1 cellular context compared by ENCODE assay signal in genomic region chr19:17334414-17335409, GRCh38.
A peak's percentile ranks its signal among the peaks of the same experiment; 100 is the strongest.
TF ChIP-seq lines count a peak whose summit lies in the region.

A gene with protein sequence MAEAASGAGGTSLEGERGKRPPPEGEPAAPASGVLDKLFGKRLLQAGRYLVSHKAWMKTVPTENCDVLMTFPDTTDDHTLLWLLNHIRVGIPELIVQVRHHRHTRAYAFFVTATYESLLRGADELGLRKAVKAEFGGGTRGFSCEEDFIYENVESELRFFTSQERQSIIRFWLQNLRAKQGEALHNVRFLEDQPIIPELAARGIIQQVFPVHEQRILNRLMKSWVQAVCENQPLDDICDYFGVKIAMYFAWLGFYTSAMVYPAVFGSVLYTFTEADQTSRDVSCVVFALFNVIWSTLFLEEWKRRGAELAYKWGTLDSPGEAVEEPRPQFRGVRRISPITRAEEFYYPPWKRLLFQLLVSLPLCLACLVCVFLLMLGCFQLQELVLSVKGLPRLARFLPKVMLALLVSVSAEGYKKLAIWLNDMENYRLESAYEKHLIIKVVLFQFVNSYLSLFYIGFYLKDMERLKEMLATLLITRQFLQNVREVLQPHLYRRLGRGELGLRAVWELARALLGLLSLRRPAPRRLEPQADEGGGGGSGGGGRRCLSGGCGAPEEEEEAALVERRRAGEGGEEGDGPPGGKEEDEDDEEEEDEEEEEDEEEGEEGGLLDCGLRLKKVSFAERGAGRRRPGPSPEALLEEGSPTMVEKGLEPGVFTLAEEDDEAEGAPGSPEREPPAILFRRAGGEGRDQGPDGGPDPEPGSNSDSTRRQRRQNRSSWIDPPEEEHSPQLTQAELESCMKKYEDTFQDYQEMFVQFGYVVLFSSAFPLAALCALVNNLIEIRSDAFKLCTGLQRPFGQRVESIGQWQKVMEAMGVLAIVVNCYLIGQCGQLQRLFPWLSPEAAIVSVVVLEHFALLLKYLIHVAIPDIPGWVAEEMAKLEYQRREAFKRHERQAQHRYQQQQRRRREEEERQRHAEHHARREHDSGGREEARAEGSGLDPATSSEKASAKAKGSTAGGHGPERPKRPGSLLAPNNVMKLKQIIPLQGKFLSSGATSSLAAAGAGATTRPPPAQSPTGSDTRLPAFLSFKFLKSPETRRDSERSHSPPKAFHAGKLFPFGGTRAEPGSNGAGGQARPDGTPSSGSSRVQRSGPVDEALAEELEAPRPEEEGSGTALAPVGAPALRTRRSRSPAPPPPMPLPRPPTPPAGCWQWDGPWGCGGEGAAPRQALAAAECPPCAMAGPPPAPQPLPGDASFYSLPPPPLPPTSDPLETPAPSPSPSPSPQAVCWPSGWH (minus strand): TSS chr19:17334855. CDS start chr19:17334670, 185 bp downstream.

TF ChIP-seq in GM12878, 131 proteins besides CTCF, POLR2A, EP300 and RAD21 (continued from another document and continues in another):
- TF ChIP-seq, protein P1, sequence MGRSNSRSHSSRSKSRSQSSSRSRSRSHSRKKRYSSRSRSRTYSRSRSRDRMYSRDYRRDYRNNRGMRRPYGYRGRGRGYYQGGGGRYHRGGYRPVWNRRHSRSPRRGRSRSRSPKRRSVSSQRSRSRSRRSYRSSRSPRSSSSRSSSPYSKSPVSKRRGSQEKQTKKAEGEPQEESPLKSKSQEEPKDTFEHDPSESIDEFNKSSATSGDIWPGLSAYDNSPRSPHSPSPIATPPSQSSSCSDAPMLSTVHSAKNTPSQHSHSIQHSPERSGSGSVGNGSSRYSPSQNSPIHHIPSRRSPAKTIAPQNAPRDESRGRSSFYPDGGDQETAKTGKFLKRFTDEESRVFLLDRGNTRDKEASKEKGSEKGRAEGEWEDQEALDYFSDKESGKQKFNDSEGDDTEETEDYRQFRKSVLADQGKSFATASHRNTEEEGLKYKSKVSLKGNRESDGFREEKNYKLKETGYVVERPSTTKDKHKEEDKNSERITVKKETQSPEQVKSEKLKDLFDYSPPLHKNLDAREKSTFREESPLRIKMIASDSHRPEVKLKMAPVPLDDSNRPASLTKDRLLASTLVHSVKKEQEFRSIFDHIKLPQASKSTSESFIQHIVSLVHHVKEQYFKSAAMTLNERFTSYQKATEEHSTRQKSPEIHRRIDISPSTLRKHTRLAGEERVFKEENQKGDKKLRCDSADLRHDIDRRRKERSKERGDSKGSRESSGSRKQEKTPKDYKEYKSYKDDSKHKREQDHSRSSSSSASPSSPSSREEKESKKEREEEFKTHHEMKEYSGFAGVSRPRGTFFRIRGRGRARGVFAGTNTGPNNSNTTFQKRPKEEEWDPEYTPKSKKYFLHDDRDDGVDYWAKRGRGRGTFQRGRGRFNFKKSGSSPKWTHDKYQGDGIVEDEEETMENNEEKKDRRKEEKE (IDR thresholded peaks at IDR 0.05): no peak
- TF ChIP-seq EED (IDR thresholded peaks at IDR 0.05; ENCODE audit: low read depth) (peak; percentile 58; the same call in 1 of the 2 replicates), STAT1 (conservative IDR thresholded peaks at IDR 0.05) (no peak), BMI1 (IDR thresholded peaks at IDR 0.05; ENCODE audit: borderline replicate concordance) (no peak), SKIL (IDR thresholded peaks at IDR 0.05; ENCODE audit: low read depth, poor library complexity, severe bottlenecking) (no peak), TBL1XR1 (IDR thresholded peaks at IDR 0.05; ENCODE audit: low read depth, low read length) (no peak), ETV6 (conservative IDR thresholded peaks at IDR 0.05 in 1 of 2, IDR thresholded peaks at IDR 0.05 in 1 of 2; ENCODE audit: borderline replicate concordance in 1 of 2, low read depth in 1 of 2) (no peak), IRF4 (IDR thresholded peaks at IDR 0.05; ENCODE audit: low read depth, low read length) (0 out of 2 replicates have a peak, but pooled peaks have one; percentile 40), ZNF207 (IDR thresholded peaks at IDR 0.05; ENCODE audit: borderline replicate concordance) (no peak), PML (IDR thresholded peaks at IDR 0.05; ENCODE audit: low read length) (no peak), BCL3 (IDR thresholded peaks at IDR 0.05; ENCODE audit: borderline replicate concordance, insufficient read depth, low read depth, low read length, poor library complexity, severe bottlenecking) (no peak), ZNF687 (IDR thresholded peaks at IDR 0.05) (peak; percentile 68), KLF5 (IDR thresholded peaks at IDR 0.05; ENCODE audit: partially characterized antibody) (peak; percentile 75), LARP7 (IDR thresholded peaks at IDR 0.05) (peak; percentile 95), CEBPZ (IDR thresholded peaks at IDR 0.05; ENCODE audit: low read depth, low read length) (no peak), CEBPB (IDR thresholded peaks at IDR 0.05; ENCODE audit: borderline replicate concordance in 1 of 2, low read depth in 2 of 2, low read length in 2 of 2) (no peak)
- TF ChIP-seq, protein P2, sequence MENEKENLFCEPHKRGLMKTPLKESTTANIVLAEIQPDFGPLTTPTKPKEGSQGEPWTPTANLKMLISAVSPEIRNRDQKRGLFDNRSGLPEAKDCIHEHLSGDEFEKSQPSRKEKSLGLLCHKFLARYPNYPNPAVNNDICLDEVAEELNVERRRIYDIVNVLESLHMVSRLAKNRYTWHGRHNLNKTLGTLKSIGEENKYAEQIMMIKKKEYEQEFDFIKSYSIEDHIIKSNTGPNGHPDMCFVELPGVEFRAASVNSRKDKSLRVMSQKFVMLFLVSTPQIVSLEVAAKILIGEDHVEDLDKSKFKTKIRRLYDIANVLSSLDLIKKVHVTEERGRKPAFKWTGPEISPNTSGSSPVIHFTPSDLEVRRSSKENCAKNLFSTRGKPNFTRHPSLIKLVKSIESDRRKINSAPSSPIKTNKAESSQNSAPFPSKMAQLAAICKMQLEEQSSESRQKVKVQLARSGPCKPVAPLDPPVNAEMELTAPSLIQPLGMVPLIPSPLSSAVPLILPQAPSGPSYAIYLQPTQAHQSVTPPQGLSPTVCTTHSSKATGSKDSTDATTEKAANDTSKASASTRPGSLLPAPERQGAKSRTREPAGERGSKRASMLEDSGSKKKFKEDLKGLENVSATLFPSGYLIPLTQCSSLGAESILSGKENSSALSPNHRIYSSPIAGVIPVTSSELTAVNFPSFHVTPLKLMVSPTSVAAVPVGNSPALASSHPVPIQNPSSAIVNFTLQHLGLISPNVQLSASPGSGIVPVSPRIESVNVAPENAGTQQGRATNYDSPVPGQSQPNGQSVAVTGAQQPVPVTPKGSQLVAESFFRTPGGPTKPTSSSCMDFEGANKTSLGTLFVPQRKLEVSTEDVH (IDR thresholded peaks at IDR 0.05; ENCODE audit: low read depth, partially characterized antibody): no peak
- TF ChIP-seq, protein P3, sequence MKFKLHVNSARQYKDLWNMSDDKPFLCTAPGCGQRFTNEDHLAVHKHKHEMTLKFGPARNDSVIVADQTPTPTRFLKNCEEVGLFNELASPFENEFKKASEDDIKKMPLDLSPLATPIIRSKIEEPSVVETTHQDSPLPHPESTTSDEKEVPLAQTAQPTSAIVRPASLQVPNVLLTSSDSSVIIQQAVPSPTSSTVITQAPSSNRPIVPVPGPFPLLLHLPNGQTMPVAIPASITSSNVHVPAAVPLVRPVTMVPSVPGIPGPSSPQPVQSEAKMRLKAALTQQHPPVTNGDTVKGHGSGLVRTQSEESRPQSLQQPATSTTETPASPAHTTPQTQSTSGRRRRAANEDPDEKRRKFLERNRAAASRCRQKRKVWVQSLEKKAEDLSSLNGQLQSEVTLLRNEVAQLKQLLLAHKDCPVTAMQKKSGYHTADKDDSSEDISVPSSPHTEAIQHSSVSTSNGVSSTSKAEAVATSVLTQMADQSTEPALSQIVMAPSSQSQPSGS (IDR thresholded peaks at IDR 0.05; ENCODE audit: low read length): no peak
- TF ChIP-seq, protein P4, sequence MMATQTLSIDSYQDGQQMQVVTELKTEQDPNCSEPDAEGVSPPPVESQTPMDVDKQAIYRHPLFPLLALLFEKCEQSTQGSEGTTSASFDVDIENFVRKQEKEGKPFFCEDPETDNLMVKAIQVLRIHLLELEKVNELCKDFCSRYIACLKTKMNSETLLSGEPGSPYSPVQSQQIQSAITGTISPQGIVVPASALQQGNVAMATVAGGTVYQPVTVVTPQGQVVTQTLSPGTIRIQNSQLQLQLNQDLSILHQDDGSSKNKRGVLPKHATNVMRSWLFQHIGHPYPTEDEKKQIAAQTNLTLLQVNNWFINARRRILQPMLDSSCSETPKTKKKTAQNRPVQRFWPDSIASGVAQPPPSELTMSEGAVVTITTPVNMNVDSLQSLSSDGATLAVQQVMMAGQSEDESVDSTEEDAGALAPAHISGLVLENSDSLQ (IDR thresholded peaks at IDR 0.05): peak; percentile 94
